In the genomic region with DNA sequence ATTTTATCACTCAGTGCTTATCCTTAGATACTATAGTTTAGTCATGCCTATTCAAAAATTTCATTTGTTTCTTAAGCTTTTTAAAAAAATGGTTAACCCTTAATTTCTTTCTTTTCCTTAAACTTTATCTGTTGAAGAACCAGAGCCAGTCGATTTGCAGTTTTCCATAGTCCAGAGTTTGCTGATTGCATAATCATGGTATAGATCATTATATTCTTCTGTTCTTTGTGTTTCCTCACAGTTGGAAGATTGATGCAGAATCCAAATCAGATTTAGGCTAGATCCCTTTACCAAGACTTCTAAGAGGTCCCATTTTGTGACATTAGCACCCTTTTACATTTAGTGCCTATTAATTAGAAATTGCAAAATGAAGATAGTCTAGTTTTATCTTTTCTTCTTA, we compare ENCODE assay signal across 1 cellular context.
TF ChIP-seq lines count a peak whose summit lies in the region.

No MANE protein-coding gene starts in this region.

TF ChIP-seq in K562, 482 proteins besides CTCF, POLR2A, EP300 and RAD21 (continued from another document):
- TF ChIP-seq VEZF1 (CRISPR knock-in tag; IDR thresholded peaks at IDR 0.05) (no peak), TCFL5 (CRISPR knock-in tag; conservative IDR thresholded peaks at IDR 0.05) (no peak), CEBPG (CRISPR knock-in tag; IDR thresholded peaks at IDR 0.05) (no peak), CEBPG (tag; conservative IDR thresholded peaks at IDR 0.05 in 1 of 2, IDR thresholded peaks at IDR 0.05 in 1 of 2) (peak in 1 of 2 experiments; percentile 61; a peak in 2 of 4 replicates), GMEB1 (CRISPR knock-in tag; IDR thresholded peaks at IDR 0.05) (no peak), CHD1 (IDR thresholded peaks at IDR 0.05; ENCODE audit: low read length) (no peak), ZNF324 (CRISPR knock-in tag; IDR thresholded peaks at IDR 0.05) (no peak), ARNT (IDR thresholded peaks at IDR 0.05) (no peak)
